Comparison of ENCODE assay signal across 8 cellular contexts in the genomic region with DNA sequence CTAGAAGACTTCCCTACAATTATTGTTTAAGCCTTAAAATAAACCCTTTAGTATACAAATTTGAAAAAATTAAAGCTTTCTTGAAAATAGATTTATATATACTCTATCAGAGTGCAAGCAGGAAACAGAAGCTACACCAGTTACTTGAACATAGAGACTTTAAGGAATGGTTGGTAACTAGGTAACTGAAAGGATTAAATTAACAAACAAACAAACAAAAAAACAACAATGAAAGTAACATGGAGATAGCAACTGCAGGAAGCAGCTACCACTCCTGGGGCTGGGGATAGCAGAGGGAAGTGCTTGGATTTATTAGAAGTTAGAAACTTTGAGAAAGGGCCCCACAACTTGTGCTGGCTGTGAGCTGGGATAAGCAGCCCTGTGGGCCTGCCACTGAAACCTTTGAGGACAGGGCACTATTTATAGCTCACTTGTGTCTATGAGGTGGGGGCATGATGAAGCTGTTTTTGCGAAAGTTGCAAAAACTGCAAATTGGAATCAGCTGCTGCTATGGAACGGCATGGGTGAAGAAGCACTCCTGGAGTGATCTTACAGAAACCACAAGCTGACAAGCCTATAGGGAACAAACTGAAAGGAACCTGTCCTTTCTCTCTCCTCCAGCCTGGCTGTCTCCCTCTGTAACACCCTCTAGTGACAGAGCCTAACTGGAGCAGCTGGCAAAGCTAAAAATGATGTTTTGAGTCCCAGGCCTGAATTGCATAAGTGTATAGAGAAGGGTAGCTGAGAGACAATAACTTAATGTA.
DNase-seq lines count a peak whose midpoint lies in the region; ATAC-seq and TF ChIP-seq lines count a peak whose summit lies in the region.

No MANE protein-coding gene starts in this region.

- DNase-seq in stimulated activated naive CD8-positive, alpha-beta T cell treated with anti-CD3 and anti-CD28 coated beads, Interleukin-15, amount 100 ng/mL, for 72 hours = no peak
- no peak for DNase-seq in stimulated activated naive CD8-positive, alpha-beta T cell treated with anti-CD3 and anti-CD28 coated beads, Interleukin-15, Interleukin-2, amounts not matched to agents 100 U/mL and 50 U/mL, for 24 hours
- DNase-seq in NCI-H2196 treated with DMSO at 0.1 percent for 48 hours (lab: John Stamatoyannopoulos, UW; ENCODE audit: unreplicated experiment) (peak; percentile 12), choroid plexus epithelial cell (ENCODE audit: low read depth) (peak; percentile 57), lung (ENCODE audit: low spot score) (no peak), 8988T (no peak), dedifferentiated amniotic fluid mesenchymal stem cell (ENCODE audit: extremely low spot score) (no peak)

- H3K27ac ChIP-seq in lung (ENCODE audit: low read depth in 1 of 2, low read length in 1 of 2) = peak overlapping the region; percentile 11 to 61

- H3K4me3 ChIP-seq in choroid plexus epithelial cell (ENCODE audit: low read depth, low read length) (no peak overlapping the region), lung (no peak overlapping the region)

- H3K27ac Mint-ChIP-seq in stimulated activated naive CD8-positive, alpha-beta T cell treated with anti-CD3 and anti-CD28 coated beads, Interleukin-15, amount 100 ng/mL, for 72 hours = peak overlapping the region; percentile 5 to 91

- TF ChIP-seq CTCF in choroid plexus epithelial cell (conservative IDR thresholded peaks at IDR 0.05; ENCODE audit: low read depth, low read length) (peak; percentile 63), lung (IDR thresholded peaks at IDR 0.05; ENCODE audit: control extremely low read depth, extremely low read depth) (peak; percentile 7)

- peaks cover 20% of the 10 kb centered on the region for H3K4me1 Mint-ChIP-seq in stimulated activated naive CD8-positive, alpha-beta T cell treated with anti-CD3 and anti-CD28 coated beads, Interleukin-15, amount 100 ng/mL, for 72 hours

- H3K9me3 ChIP-seq in lung (ENCODE audit: control insufficient read depth in 2 of 2, insufficient read depth in 1 of 2, low read length in 1 of 2) = no peaks in the 10 kb centered on the region

- no peaks in the 10 kb centered on the region for H3K27me3 Mint-ChIP-seq in stimulated activated naive CD8-positive, alpha-beta T cell treated with anti-CD3 and anti-CD28 coated beads, Interleukin-15, amount 100 ng/mL, for 72 hours

- H3K27me3 ChIP-seq in lung (ENCODE audit: control insufficient read depth, insufficient read depth) = no peaks in the 10 kb centered on the region

- H3K36me3 ChIP-seq in lung (ENCODE audit: control insufficient read depth in 2 of 2, insufficient read depth in 2 of 2, low read length in 2 of 2) = no peaks in the 10 kb centered on the region

- no peaks in the 10 kb centered on the region for H3K9me3 Mint-ChIP-seq in stimulated activated naive CD8-positive, alpha-beta T cell treated with anti-CD3 and anti-CD28 coated beads, Interleukin-15, amount 100 ng/mL, for 72 hours

- H3K4me1 ChIP-seq in lung (ENCODE audit: control insufficient read depth in 2 of 2, insufficient read depth in 2 of 2, low read length in 2 of 2) = no peaks in the 10 kb centered on the region

- ATAC-seq in stimulated activated naive CD8-positive, alpha-beta T cell treated with anti-CD3 and anti-CD28 coated beads, Interleukin-15, amount 100 ng/mL, for 72 hours = peak; percentile 45
- no peak for ATAC-seq in stimulated activated naive CD8-positive, alpha-beta T cell treated with anti-CD3 and anti-CD28 coated beads, Interleukin-15, Interleukin-2, amounts not matched to agents 100 U/mL and 50 U/mL, for 24 hours
- ATAC-seq in HG02884 (IDR thresholded peaks at IDR 0.05; ENCODE audit: unreplicated experiment) = peak; percentile 74
- no peak for ATAC-seq in lung (ENCODE audit: insufficient read depth, low FRiP score)

- H3K4me3 Mint-ChIP-seq in stimulated activated naive CD8-positive, alpha-beta T cell treated with anti-CD3 and anti-CD28 coated beads, Interleukin-15, amount 100 ng/mL, for 72 hours = no peak overlapping the region

- 6 to 26% methylated on average over 2 of the region's 2 CpGs for WGBS in lung, 2 donors

Comparison
In these comparisons a context has a peak if more than half of its experiments do, and no peak if none do; other contexts are left out.
1. ATAC-seq: peak in stimulated activated naive CD8-positive, alpha-beta T cell treated with anti-CD3 and anti-CD28 coated beads, Interleukin-15, amount 100 ng/mL, for 72 hours (single experiment) and HG02884 (single experiment); none in stimulated activated naive CD8-positive, alpha-beta T cell treated with anti-CD3 and anti-CD28 coated beads, Interleukin-15, Interleukin-2, amounts not matched to agents 100 U/mL and 50 U/mL, for 24 hours (single experiment) and lung (single experiment).
2. DNase-seq: peak in NCI-H2196 treated with DMSO at 0.1 percent for 48 hours (single experiment) and choroid plexus epithelial cell (single experiment); none in stimulated activated naive CD8-positive, alpha-beta T cell treated with anti-CD3 and anti-CD28 coated beads, Interleukin-15, amount 100 ng/mL, for 72 hours (0 of 2), stimulated activated naive CD8-positive, alpha-beta T cell treated with anti-CD3 and anti-CD28 coated beads, Interleukin-15, Interleukin-2, amounts not matched to agents 100 U/mL and 50 U/mL, for 24 hours (single experiment), lung (single experiment), 8988T (single experiment) and dedifferentiated amniotic fluid mesenchymal stem cell (single experiment).